Comparison of ENCODE assay signal across 8 cellular contexts in the genomic region with DNA sequence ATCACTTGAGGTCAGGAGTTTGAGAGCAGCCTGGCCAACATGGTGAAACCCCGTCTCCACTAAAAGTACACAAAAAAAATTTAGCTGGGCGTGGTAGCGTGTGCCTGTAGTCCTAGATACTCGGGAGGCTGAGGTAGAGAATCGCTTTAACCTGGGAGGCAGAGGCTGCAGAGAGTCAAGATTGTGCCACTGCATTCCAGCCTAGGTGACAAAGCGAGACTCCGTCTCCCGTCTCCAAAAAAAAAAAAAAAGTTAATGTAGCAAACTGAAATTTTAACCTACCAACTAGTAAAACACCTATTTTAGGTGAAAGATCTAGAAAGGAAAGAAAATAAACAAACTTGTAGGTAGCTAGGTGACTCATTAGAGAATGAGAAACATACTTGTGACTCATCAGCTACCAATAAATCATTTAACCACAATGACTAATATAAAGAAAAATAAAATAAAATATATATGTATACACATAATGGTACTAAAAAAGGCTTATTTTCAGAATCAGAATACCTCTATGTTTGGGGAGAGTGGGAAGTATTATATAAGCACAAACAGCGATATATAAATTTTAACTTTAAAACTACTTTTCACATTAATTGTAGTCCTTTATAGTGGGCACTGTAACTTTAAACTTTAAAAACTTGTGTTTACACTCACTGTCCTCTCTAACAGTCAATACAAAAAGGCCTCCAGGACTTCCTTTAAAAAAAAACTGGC. TPM values are rescaled to one million over a fixed set of nuclear protein-coding genes. Genes with fewer than 3 reads are reported as not detected.
DNase-seq lines count a peak whose midpoint lies in the region; ATAC-seq and TF ChIP-seq lines count a peak whose summit lies in the region.

No MANE protein-coding gene starts in this region.

- H3K79me2 ChIP-seq in osteoblast (ENCODE audit: insufficient read depth, low read length) (peaks cover 49% of the 10 kb centered on the region), neural progenitor cell (ENCODE audit: low read depth) (peaks cover 58% of the 10 kb centered on the region)

- H3K4me2 ChIP-seq in osteoblast (ENCODE audit: insufficient read depth, low read length) (peak overlapping the region; percentile 7), neural progenitor cell (no peak overlapping the region)

- CTCF ChIA-PET in CD8-positive, alpha-beta memory T cell (lab: Charles Lee), result interaction anchor here (0.9 to 1.0 kb wide), 2 partner anchors 12 to 291 kb away, joined by 3 read pairs; no protein-coding TSS in a partner anchor

- H3K27ac Mint-ChIP-seq in CD8-positive, alpha-beta memory T cell, result peak overlapping the region; percentile 87 to 96 (median 92)
- no peak overlapping the region for H3K27ac Mint-ChIP-seq in neural progenitor cell

- no peak overlapping the region for H2AFZ ChIP-seq in osteoblast (ENCODE audit: low read length)
- no peak overlapping the region for H2AFZ ChIP-seq in neural progenitor cell (replicated peaks)

- peaks cover 4% of the 10 kb centered on the region for H3F3A ChIP-seq in neural progenitor cell (ENCODE audit: low read depth)

- H3K27ac ChIP-seq in CD8-positive, alpha-beta memory T cell (ENCODE audit: low read depth, low read length), result peak overlapping the region; percentile 60
- H3K27ac ChIP-seq in osteoblast (ENCODE audit: low read depth, low read length), result peak overlapping the region; percentile 53
- H3K27ac ChIP-seq in neural progenitor cell, result no peak overlapping the region

- H3K36me3 ChIP-seq in CD8-positive, alpha-beta memory T cell (ENCODE audit: insufficient read depth, low read length), result no peaks in the 10 kb centered on the region
- H3K36me3 ChIP-seq in osteoblast (ENCODE audit: insufficient read depth, low read length), result no peaks in the 10 kb centered on the region
- H3K36me3 ChIP-seq in neural progenitor cell, result no peaks in the 10 kb centered on the region

- TF ChIP-seq CTCF in astrocyte of the cerebellum (IDR thresholded peaks at IDR 0.05; ENCODE audit: low read depth, low read length, missing control alignments), result no peak
- TF ChIP-seq CTCF in osteoblast (IDR thresholded peaks at IDR 0.05; ENCODE audit: extremely low read depth, low read depth, low read length), result no peak
- no peak for TF ChIP-seq CTCF in neural progenitor cell (IDR thresholded peaks at IDR 0.05)

- H3K9me3 ChIP-seq in CD8-positive, alpha-beta memory T cell (ENCODE audit: low read length), result no peaks in the 10 kb centered on the region
- H3K9me3 ChIP-seq in osteoblast (ENCODE audit: low read depth, low read length) (no peaks in the 10 kb centered on the region), neural progenitor cell (ENCODE audit: low read depth) (no peaks in the 10 kb centered on the region)

- H3K9me3 Mint-ChIP-seq in CD8-positive, alpha-beta memory T cell, result peaks cover 0 to 1% (median 0%) of the 10 kb centered on the region in 5 donors
- H3K9me3 Mint-ChIP-seq in neural progenitor cell, result no peaks in the 10 kb centered on the region

- no peaks in the 10 kb centered on the region for H3K27me3 Mint-ChIP-seq in CD8-positive, alpha-beta memory T cell
- H3K27me3 Mint-ChIP-seq in neural progenitor cell (ENCODE audit: insufficient read depth, low read depth), result no peaks in the 10 kb centered on the region

- in situ Hi-C loops in astrocyte of the cerebellum (cut with HindIII; ENCODE audit: low sequenced_read_pairs), result no loop called here

- peaks cover 18 to 29% (median 22%) of the 10 kb centered on the region in 3 donors for H3K36me3 Mint-ChIP-seq in CD8-positive, alpha-beta memory T cell
- H3K36me3 Mint-ChIP-seq in neural progenitor cell, result peaks cover 34% of the 10 kb centered on the region

- no peaks in the 10 kb centered on the region for H3K27me3 ChIP-seq in CD8-positive, alpha-beta memory T cell (ENCODE audit: insufficient read depth, low read length, poor library complexity, severe bottlenecking)
- H3K27me3 ChIP-seq in osteoblast (ENCODE audit: insufficient read depth, low read length) (no peaks in the 10 kb centered on the region), neural progenitor cell (no peaks in the 10 kb centered on the region)

- peak overlapping the region; percentile 40 to 80 (median 71) for H3K4me3 Mint-ChIP-seq in CD8-positive, alpha-beta memory T cell
- no peak overlapping the region for H3K4me3 Mint-ChIP-seq in neural progenitor cell

- H3K4me3 ChIP-seq in CD8-positive, alpha-beta memory T cell (ENCODE audit: low read length), result no peak overlapping the region
- no peak overlapping the region for H3K4me3 ChIP-seq in astrocyte of the cerebellum (ENCODE audit: low read depth, low read length)
- no peak overlapping the region for H3K4me3 ChIP-seq in osteoblast (ENCODE audit: insufficient read depth, low read length)
- H3K4me3 ChIP-seq in neural progenitor cell, result no peak overlapping the region

- peaks cover 47 to 80% (median 77%) of the 10 kb centered on the region in 3 donors for H3K4me1 Mint-ChIP-seq in CD8-positive, alpha-beta memory T cell
- no peaks in the 10 kb centered on the region for H3K4me1 Mint-ChIP-seq in neural progenitor cell

- peak in 3 of 5 donors; percentile 17 to 66 (median 47) for DNase-seq in CD8-positive, alpha-beta memory T cell
- DNase-seq in M059J (ENCODE audit: low read depth) (peak; percentile 87), astrocyte of the cerebellum (ENCODE audit: low read depth) (peak; percentile 64), osteoblast (ENCODE audit: insufficient read length, low spot score, missing footprints) (peak; percentile 60), amygdala (lab: John Stamatoyannopoulos, UW) (no peak), putamen (ENCODE audit: low spot score) (no peak), neural progenitor cell (ENCODE audit: low spot score) (no peak)

- peak; percentile 56 for ATAC-seq in GM21515 (IDR thresholded peaks at IDR 0.05; ENCODE audit: unreplicated experiment)

- POLR2A ChIA-PET in CD8-positive, alpha-beta memory T cell (lab: Charles Lee), result interaction anchor here (0.7 to 1.5 kb wide), 5 partner anchors 11 to 1276 kb away, joined by 3 to 4 read pairs (median 3); no protein-coding TSS in a partner anchor

- H4K20me1 ChIP-seq in osteoblast (ENCODE audit: insufficient read depth, low read length) (peaks cover 19% of the 10 kb centered on the region), neural progenitor cell (ENCODE audit: low read depth) (peaks cover 11% of the 10 kb centered on the region)

- no peak overlapping the region for H3K9ac ChIP-seq in neural progenitor cell

- H3K4me1 ChIP-seq in CD8-positive, alpha-beta memory T cell (ENCODE audit: insufficient read depth, low read length), result peaks cover 19% of the 10 kb centered on the region
- peaks cover 18% of the 10 kb centered on the region for H3K4me1 ChIP-seq in osteoblast (ENCODE audit: insufficient read depth, low read length)
- peaks cover 5% of the 10 kb centered on the region for H3K4me1 ChIP-seq in neural progenitor cell

RNA-seq across cellular contexts. Expression of gene DARS1, which starts 36.6 kb away (rescaled TPM):
- 100 to 1,000 TPM; 143 to 146 TPM for total RNA-seq in CD8-positive, alpha-beta memory T cell
- polyA plus RNA-seq in CD8-positive, alpha-beta memory T cell, result 102 TPM
- 141 and 143 TPM in 2 replicates for total RNA-seq in M059J (2014; rRNA removed; shearing (Covaris generic))
- 100 and 119 TPM in 2 replicates for total RNA-seq in osteoblast
- 175 and 227 TPM in 2 replicates for total RNA-seq in neural progenitor cell (ENCODE audit: low replicate concordance)

Comparison
In these comparisons a context has a peak if more than half of its experiments do, and no peak if none do; other contexts are left out.
1. DNase-seq: peak in CD8-positive, alpha-beta memory T cell (3 of 5), M059J (single experiment), astrocyte of the cerebellum (single experiment) and osteoblast (single experiment); none in amygdala (0 of 56), putamen (single experiment) and neural progenitor cell (single experiment).